ENCODE assay signal across 9 cellular contexts in the genomic region with DNA sequence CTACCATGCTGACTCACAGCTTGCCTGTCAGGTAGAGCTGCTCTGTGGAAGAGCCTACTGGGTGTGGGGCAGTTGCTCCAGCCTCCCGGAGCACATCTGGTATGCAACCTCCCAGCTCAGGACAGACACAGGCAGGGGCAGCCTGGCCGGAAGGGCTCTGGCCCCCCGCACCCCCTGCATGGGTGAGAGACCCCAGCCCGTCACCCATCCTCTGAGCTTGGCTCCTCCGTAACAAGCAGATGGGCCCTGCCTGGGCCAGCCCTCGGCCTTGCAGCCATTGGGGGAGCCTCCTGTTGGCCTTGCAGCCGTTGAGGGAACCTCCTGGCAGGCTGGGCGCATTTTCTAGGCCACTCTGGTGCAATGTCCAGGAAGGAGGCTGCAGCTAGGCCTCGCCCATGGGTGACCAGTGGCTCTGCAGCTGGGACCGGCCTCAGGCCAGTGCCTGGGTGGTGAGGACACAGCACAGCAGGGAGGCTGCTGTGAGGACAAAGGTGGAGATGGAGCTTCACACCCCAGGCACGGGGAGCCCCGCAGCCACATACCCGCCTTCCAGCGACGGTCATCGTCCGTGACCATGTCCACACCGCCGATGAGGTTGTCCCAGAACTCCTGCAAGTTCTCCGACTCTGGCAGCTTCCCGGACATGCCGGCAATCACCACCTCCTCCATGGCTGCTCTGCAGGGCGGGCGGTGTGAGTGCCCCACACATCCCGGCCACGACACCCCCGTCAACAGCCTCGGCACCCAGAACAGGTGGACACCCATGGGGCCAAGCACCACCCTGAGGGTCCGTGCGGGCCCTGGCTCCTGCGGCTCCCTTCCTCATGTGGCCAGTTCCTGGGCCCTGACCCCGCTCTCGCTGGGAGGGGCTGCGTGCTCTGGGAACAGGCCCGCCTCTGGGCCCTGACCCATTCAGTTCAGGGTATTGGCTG. TPM values are rescaled to one million over a fixed set of nuclear protein-coding genes. Genes with fewer than 3 reads are reported as not detected.
DNase-seq lines count a peak whose midpoint lies in the region; ATAC-seq, FAIRE-seq and TF ChIP-seq lines count a peak whose summit lies in the region.
"Had no signal": no experiment of that assay in that cellular context is flagged by ENCODE, and none has a peak within 500 bp of the region (broad histone marks: within the 10 kb centered on the region; RNA-seq: fewer than 3 reads in every experiment).

No MANE protein-coding gene starts in this region.

- in situ Hi-C loops in K562 (cut with MboI), result no loop called here

- CTCF ChIA-PET in A673 (lab: Charles Lee), result no interaction called here
- CTCF ChIA-PET in K562 (lab: Yijun Ruan, JAX; ENCODE audit: low intra/inter-chr PET ratio), result no interaction called here

- no peak overlapping the region for H3K9ac ChIP-seq in HUES48 (ENCODE audit: low read depth, low read length)
- peak overlapping the region; percentile 95 to 100 for H3K9ac ChIP-seq in K562 (ENCODE audit: insufficient read depth in 1 of 2, low read depth in 2 of 2, low read length in 2 of 2)

- TF ChIP-seq RAD21 in K562 (CRISPR knock-in tag; conservative IDR thresholded peaks at IDR 0.05 in 1 of 2, IDR thresholded peaks at IDR 0.05 in 1 of 2), result no peak

- WGBS in K562 (ENCODE audit: insufficient coverage, low coverage, missing lambda C conversion rate), result 67% methylated on average over 33 of the region's 35 CpGs
- WGBS in lung, 2 donors, result 88 to 93% methylated on average over 34 to 35 of the region's 35 CpGs

- TF ChIP-seq EP300 in K562 (IDR thresholded peaks at IDR 0.05; ENCODE audit: low read length), result no peak

- H3K27me3 ChIP-seq in A673 (replicated peaks; ENCODE audit: insufficient read depth, low read depth, low read length, poor library complexity) (no peaks in the 10 kb centered on the region), HUES48 (ENCODE audit: control insufficient read depth, insufficient read depth, low read length) (no peaks in the 10 kb centered on the region), K562 (ENCODE audit: control insufficient read depth in 2 of 2, insufficient read depth in 2 of 2, low read length in 2 of 2) (no peaks in the 10 kb centered on the region), lung (ENCODE audit: control insufficient read depth, insufficient read depth) (no peaks in the 10 kb centered on the region)

- DNase-seq in A673 (ENCODE audit: low spot score) (no peak), K562 (ENCODE audit: extremely low read depth in 1 of 4, low spot score in 3 of 4) (no peak), lung (ENCODE audit: low spot score) (no peak), NCI-H1417 (lab: John Stamatoyannopoulos, UW) (no peak), H4 (ENCODE audit: low spot score) (no peak), activated gamma-delta T cell treated with Interleukin-2 at 50 U/mL for 16 hours (no peak), NCI-H345 (lab: John Stamatoyannopoulos, UW) (no peak)
- DNase-seq: NCI-H1436 had no signal

- intact Hi-C loops in A673 (cut with micrococcal nuclease; ENCODE audit: unreplicated experiment), result loop anchor here (5.0 kb wide), 1 partner anchor 59 kb away; the partner anchor contains the start of gene DCXR
- intact Hi-C loops in K562 (cut with micrococcal nuclease), result loop anchor here (5.0 kb wide), 1 partner anchor 64 kb away; the partner anchor contains the start of gene RAC3

- TF ChIP-seq POLR2A in K562 (conservative IDR thresholded peaks at IDR 0.05), result peak; percentile 33; the same call in 1 of the 2 replicates

- H3K79me2 ChIP-seq in K562 (ENCODE audit: control insufficient read depth, insufficient read depth, low read length), result peaks cover 75% of the 10 kb centered on the region

- H3K4me3 ChIP-seq in A673 (ENCODE audit: low read depth, low read length, poor library complexity, severe bottlenecking) (peak overlapping the region; percentile 99), HUES48 (ENCODE audit: low read depth, low read length) (peak overlapping the region; percentile 82; the same call in 1 of the 2 replicates), K562 (peak overlapping the region; percentile 97), lung (peak overlapping the region; percentile 74)

- H3K9me3 ChIP-seq in A673 (ENCODE audit: low read depth, low read length, poor library complexity, severe bottlenecking), result no peaks in the 10 kb centered on the region
- no peaks in the 10 kb centered on the region for H3K9me3 ChIP-seq in HUES48 (ENCODE audit: control insufficient read depth, insufficient read depth, low read length)
- no peaks in the 10 kb centered on the region for H3K9me3 ChIP-seq in K562 (replicated peaks; ENCODE audit: control insufficient read depth, insufficient read depth, low read depth, low read length)
- H3K9me3 ChIP-seq in lung (ENCODE audit: control insufficient read depth in 2 of 2, insufficient read depth in 1 of 2, low read length in 1 of 2), result no peaks in the 10 kb centered on the region

- POLR2A ChIA-PET in A673 (lab: Charles Lee; ENCODE audit: low non-redundant PET), result no interaction called here
- POLR2A ChIA-PET in K562 (lab: Yijun Ruan, JAX), result interaction anchor here (0.6 to 2.0 kb wide), 11 partner anchors 10 to 1017 kb away, joined by 3 to 11 read pairs (median 5); no protein-coding TSS in a partner anchor

- no peak for FAIRE-seq in K562 (lab: Jason Lieb, UNC)

- ATAC-seq in K562 (no peak), lung (ENCODE audit: insufficient read depth, low FRiP score) (no peak)

- TF ChIP-seq CTCF in A673 (conservative IDR thresholded peaks at IDR 0.05; ENCODE audit: low read depth, low read length) (no peak), K562 (IDR thresholded peaks at IDR 0.05 in 2 of 3, conservative IDR thresholded peaks at IDR 0.05 in 1 of 3; ENCODE audit: insufficient read depth in 2 of 3, low read depth in 1 of 3, low read length in 3 of 3) (no peak), lung (IDR thresholded peaks at IDR 0.05; ENCODE audit: control extremely low read depth, extremely low read depth) (no peak)

- no peak overlapping the region for H2AFZ ChIP-seq in K562 (ENCODE audit: low read depth, low read length)

- H3K4me2 ChIP-seq in K562 (ENCODE audit: insufficient read depth, low read length), result peak overlapping the region; percentile 78

- H3K9me1 ChIP-seq in K562 (ENCODE audit: control insufficient read depth, insufficient read depth, low read length), result no peaks in the 10 kb centered on the region

- H3K36me3 ChIP-seq in A673 (ENCODE audit: insufficient read depth, low read length, poor library complexity, severe bottlenecking) (peaks cover 57% of the 10 kb centered on the region), HUES48 (ENCODE audit: control insufficient read depth, insufficient read depth, low read length) (peaks cover 47% of the 10 kb centered on the region), K562 (ENCODE audit: control insufficient read depth, insufficient read depth, low read length) (peaks cover 62% of the 10 kb centered on the region), lung (ENCODE audit: control insufficient read depth in 2 of 2, insufficient read depth in 2 of 2, low read length in 2 of 2) (peaks cover 0 to 45% of the 10 kb centered on the region in 2 donors)

- peaks cover 22% of the 10 kb centered on the region for H3K4me1 ChIP-seq in A673 (ENCODE audit: insufficient read depth, low read length, poor library complexity, severe bottlenecking)
- H3K4me1 ChIP-seq in HUES48 (ENCODE audit: control insufficient read depth, insufficient read depth, low read length), result peaks cover 16% of the 10 kb centered on the region; the same call in 1 of the 2 replicates
- H3K4me1 ChIP-seq in K562 (replicated peaks in 1 of 2; ENCODE audit: control insufficient read depth in 2 of 2, insufficient read depth in 2 of 2, low read length in 2 of 2), result peaks cover 25 to 89% of the 10 kb centered on the region in 2 experiments
- peaks cover 0 to 13% of the 10 kb centered on the region in 2 donors for H3K4me1 ChIP-seq in lung (ENCODE audit: control insufficient read depth in 2 of 2, insufficient read depth in 2 of 2, low read length in 2 of 2)

- H4K20me1 ChIP-seq in K562 (replicated peaks; ENCODE audit: control insufficient read depth, insufficient read depth, low read length), result peaks cover 34% of the 10 kb centered on the region

- BruUV-seq in A673 (replicated peaks; lab: Mats Ljungman, UMichigan) (no TSS peak), K562 (replicated peaks; lab: Mats Ljungman, UMichigan) (no TSS peak)

- peak overlapping the region; percentile 99 for H3K27ac ChIP-seq in A673 (ENCODE audit: low read depth, low read length, poor library complexity, severe bottlenecking)
- no peak overlapping the region for H3K27ac ChIP-seq in HUES48 (ENCODE audit: low read depth, low read length)
- H3K27ac ChIP-seq in K562 (ENCODE audit: extremely low read depth, low read depth, low read length), result peak overlapping the region; percentile 94
- peak overlapping the region in 1 of 2 donors; percentile 21 for H3K27ac ChIP-seq in lung (ENCODE audit: low read depth in 1 of 2, low read length in 1 of 2)

RNA-seq across cellular contexts. Expression of gene FASN, which starts 2.0 kb away (rescaled TPM):
- total RNA-seq in A673 (2021), result 591 and 676 TPM in 2 replicates
- 343 and 1,124 TPM in 2 replicates for total RNA-seq in K562 (2011; cell fraction: chromatin; rRNA removed; ENCODE audit: low replicate concordance)
- total RNA-seq in K562 (2011; cell fraction: nucleolus; rRNA removed), result 877 TPM in 2 replicates
- 433 and 475 TPM in 2 replicates for total RNA-seq in K562 (2011; cell fraction: nucleoplasm; rRNA removed)
- 214 and 239 TPM in 2 replicates for total RNA-seq in K562 (2014; rRNA removed)
- total RNA-seq in K562 (2014; rRNA removed; fragmentation: Illumina TruSeq; extraction: Trizol), result 11.2 and 13.9 TPM in 2 replicates
- 50.9 and 61.1 TPM in 2 replicates for total RNA-seq in K562 (2015; rRNA removed; fragmentation: Illumina TruSeq; extraction: Trizol)
- total RNA-seq in K562 (2021), result 605 and 663 TPM in 2 replicates
- 49.8 and 133 TPM in 2 replicates for polyA plus RNA-seq in K562 (2011; rRNA removed)
- polyA plus RNA-seq in K562 (2011; cell fraction: cytosol; rRNA removed), result 159 and 260 TPM in 2 replicates
- 627 and 766 TPM in 2 replicates for polyA plus RNA-seq in K562 (2011; cell fraction: nucleus; rRNA removed)
- 153 and 283 TPM in 2 replicates for polyA plus RNA-seq in K562 (2012)
- polyA plus RNA-seq in K562 (2014; fragmentation: Illumina TruSeq; extraction: Trizol), result 49.9 and 181 TPM in 2 replicates
- under 1 TPM; 0.15 to 0.20 TPM for polyA plus RNA-seq in K562 (2014; fragmentation: Nextera tagmentation; extraction: Ambion mirVana)
- 157 and 181 TPM in 2 replicates for polyA plus RNA-seq in K562 (2014; rRNA removed)
- 59.1 and 70.2 TPM in 2 replicates for polyA minus RNA-seq in K562 (2011; rRNA and poly(A)+ RNA removed)
- polyA minus RNA-seq in K562 (2011; cell fraction: cytosol; rRNA and poly(A)+ RNA removed), result 455 and 1,011 TPM in 2 replicates
- 200 and 251 TPM in 2 replicates for polyA minus RNA-seq in K562 (2011; cell fraction: nucleus; rRNA and poly(A)+ RNA removed)
- total RNA-seq in lung, result 100 to 1,000 TPM in 1 of 2 donors, 10 to 100 TPM in 1; 46.2 to 604 TPM
- polyA plus RNA-seq in lung, result 100 to 1,000 TPM; 166 to 258 TPM
- total RNA-seq in H4 (2014; rRNA removed; shearing (Covaris generic)), result 36.7 and 48.7 TPM in 2 replicates

RNA-seq across cellular contexts. Expression of gene DUS1L, which starts 30.4 kb away (rescaled TPM):
- 139 and 143 TPM in 2 replicates for total RNA-seq in A673 (2021)
- total RNA-seq in K562 (2011; cell fraction: chromatin; rRNA removed; ENCODE audit: low replicate concordance), result 125 and 499 TPM in 2 replicates
- 452 and 491 TPM in 2 replicates for total RNA-seq in K562 (2011; cell fraction: nucleolus; rRNA removed)
- 177 and 203 TPM in 2 replicates for total RNA-seq in K562 (2011; cell fraction: nucleoplasm; rRNA removed)
- 203 and 249 TPM in 2 replicates for total RNA-seq in K562 (2014; rRNA removed)
- 45.0 and 57.5 TPM in 2 replicates for total RNA-seq in K562 (2014; rRNA removed; fragmentation: Illumina TruSeq; extraction: Trizol)
- 83.1 and 83.9 TPM in 2 replicates for total RNA-seq in K562 (2015; rRNA removed; fragmentation: Illumina TruSeq; extraction: Trizol)
- total RNA-seq in K562 (2021), result 193 and 209 TPM in 2 replicates
- 60.1 and 77.0 TPM in 2 replicates for polyA plus RNA-seq in K562 (2011; rRNA removed)
- 62.4 and 118 TPM in 2 replicates for polyA plus RNA-seq in K562 (2011; cell fraction: cytosol; rRNA removed)
- polyA plus RNA-seq in K562 (2011; cell fraction: nucleus; rRNA removed), result 712 and 945 TPM in 2 replicates
- 123 and 178 TPM in 2 replicates for polyA plus RNA-seq in K562 (2012)
- 97.2 and 99.8 TPM in 2 replicates for polyA plus RNA-seq in K562 (2014; fragmentation: Illumina TruSeq; extraction: Trizol)
- polyA plus RNA-seq in K562 (2014; fragmentation: Nextera tagmentation; extraction: Ambion mirVana), result 10 to 100 TPM in 1 of 2 experiments, 1 to 10 TPM in 1; 7.8 to 11.3 TPM
- 201 and 210 TPM in 2 replicates for polyA plus RNA-seq in K562 (2014; rRNA removed)
- 17.2 and 22.2 TPM in 2 replicates for polyA minus RNA-seq in K562 (2011; rRNA and poly(A)+ RNA removed)
- 54.0 and 54.3 TPM in 2 replicates for polyA minus RNA-seq in K562 (2011; cell fraction: cytosol; rRNA and poly(A)+ RNA removed)
- 179 and 184 TPM in 2 replicates for polyA minus RNA-seq in K562 (2011; cell fraction: nucleus; rRNA and poly(A)+ RNA removed)
- 100 to 1,000 TPM in 1 of 2 donors, 10 to 100 TPM in 1; 40.0 to 117 TPM for total RNA-seq in lung
- 100 to 1,000 TPM in 1 of 2 donors, 10 to 100 TPM in 1; 82.8 to 179 TPM for polyA plus RNA-seq in lung
- total RNA-seq in H4 (2014; rRNA removed; shearing (Covaris generic)), result 44.9 and 64.5 TPM in 2 replicates

RNA-seq across cellular contexts. Expression of gene GPS1, which starts 44.3 kb away (rescaled TPM):
- total RNA-seq in A673 (2021), result 162 and 192 TPM in 2 replicates
- 57.5 and 207 TPM in 2 replicates for total RNA-seq in K562 (2011; cell fraction: chromatin; rRNA removed; ENCODE audit: low replicate concordance)
- total RNA-seq in K562 (2011; cell fraction: nucleolus; rRNA removed), result 178 and 205 TPM in 2 replicates
- total RNA-seq in K562 (2011; cell fraction: nucleoplasm; rRNA removed), result 87.8 and 88.8 TPM in 2 replicates
- 137 and 183 TPM in 2 replicates for total RNA-seq in K562 (2014; rRNA removed)
- total RNA-seq in K562 (2014; rRNA removed; fragmentation: Illumina TruSeq; extraction: Trizol), result 17.5 and 26.3 TPM in 2 replicates
- 69.9 and 72.5 TPM in 2 replicates for total RNA-seq in K562 (2015; rRNA removed; fragmentation: Illumina TruSeq; extraction: Trizol)
- total RNA-seq in K562 (2021), result 162 and 167 TPM in 2 replicates
- 57.0 and 88.5 TPM in 2 replicates for polyA plus RNA-seq in K562 (2011; rRNA removed)
- 94.2 and 226 TPM in 2 replicates for polyA plus RNA-seq in K562 (2011; cell fraction: cytosol; rRNA removed)
- polyA plus RNA-seq in K562 (2011; cell fraction: nucleus; rRNA removed), result 212 and 255 TPM in 2 replicates
- polyA plus RNA-seq in K562 (2012), result 103 and 115 TPM in 2 replicates
- polyA plus RNA-seq in K562 (2014; fragmentation: Illumina TruSeq; extraction: Trizol), result 74.5 and 111 TPM in 2 replicates
- polyA plus RNA-seq in K562 (2014; fragmentation: Nextera tagmentation; extraction: Ambion mirVana), result 10 to 100 TPM in 1 of 2 experiments, 1 to 10 TPM in 1; 3.1 to 13.4 TPM
- 112 and 123 TPM in 2 replicates for polyA plus RNA-seq in K562 (2014; rRNA removed)
- 31.9 and 46.4 TPM in 2 replicates for polyA minus RNA-seq in K562 (2011; rRNA and poly(A)+ RNA removed)
- 71.4 and 74.6 TPM in 2 replicates for polyA minus RNA-seq in K562 (2011; cell fraction: cytosol; rRNA and poly(A)+ RNA removed)
- polyA minus RNA-seq in K562 (2011; cell fraction: nucleus; rRNA and poly(A)+ RNA removed), result 72.3 and 75.2 TPM in 2 replicates
- total RNA-seq in lung, result 100 to 1,000 TPM in 1 of 2 donors, 10 to 100 TPM in 1; 71.0 to 102 TPM
- 10 to 100 TPM; 79.0 to 99.8 TPM for polyA plus RNA-seq in lung
- total RNA-seq in H4 (2014; rRNA removed; shearing (Covaris generic)), result 108 TPM in 2 replicates

RNA-seq across cellular contexts. Expression of gene RFNG, which starts 44.4 kb away (rescaled TPM):
- total RNA-seq in A673 (2021) (31.5 and 39.4 TPM in 2 replicates), K562 (2014; rRNA removed) (23.6 and 28.4 TPM in 2 replicates), K562 (2014; rRNA removed; fragmentation: Illumina TruSeq; extraction: Trizol) (6.5 and 9.5 TPM in 2 replicates), K562 (2015; rRNA removed; fragmentation: Illumina TruSeq; extraction: Trizol) (11.1 and 14.3 TPM in 2 replicates), K562 (2021) (26.9 and 30.2 TPM in 2 replicates), lung (10 to 100 TPM; 34.7 to 37.5 TPM)
- total RNA-seq in K562 (2011; cell fraction: chromatin; rRNA removed; ENCODE audit: low replicate concordance), result 23.1 and 61.7 TPM in 2 replicates
- 74.4 and 74.9 TPM in 2 replicates for total RNA-seq in K562 (2011; cell fraction: nucleolus; rRNA removed)
- 36.5 and 40.5 TPM in 2 replicates for total RNA-seq in K562 (2011; cell fraction: nucleoplasm; rRNA removed)
- polyA plus RNA-seq in K562 (2011; rRNA removed) (9.2 and 17.2 TPM in 2 replicates), K562 (2014; fragmentation: Illumina TruSeq; extraction: Trizol) (9.0 and 18.5 TPM in 2 replicates), K562 (2014; fragmentation: Nextera tagmentation; extraction: Ambion mirVana) (under 1 TPM; 0.32 to 0.66 TPM), K562 (2014; rRNA removed) (32.6 and 32.8 TPM in 2 replicates), lung (10 to 100 TPM; 29.1 to 38.2 TPM)
- 12.2 and 23.8 TPM in 2 replicates for polyA plus RNA-seq in K562 (2011; cell fraction: cytosol; rRNA removed)
- 144 and 164 TPM in 2 replicates for polyA plus RNA-seq in K562 (2011; cell fraction: nucleus; rRNA removed)
- polyA plus RNA-seq in K562 (2012), result 16.9 and 35.2 TPM in 2 replicates
- 2.0 TPM in 2 replicates for polyA minus RNA-seq in K562 (2011; rRNA and poly(A)+ RNA removed)
- polyA minus RNA-seq in K562 (2011; cell fraction: cytosol; rRNA and poly(A)+ RNA removed), result 11.7 and 13.1 TPM in 2 replicates
- 11.4 and 14.3 TPM in 2 replicates for polyA minus RNA-seq in K562 (2011; cell fraction: nucleus; rRNA and poly(A)+ RNA removed)
- total RNA-seq in H4 (2014; rRNA removed; shearing (Covaris generic)), result 9.1 and 9.9 TPM in 2 replicates

RNA-seq across cellular contexts. Expression of gene DCXR, which starts 58.5 kb away (rescaled TPM):
- 140 and 191 TPM in 2 replicates for total RNA-seq in A673 (2021)
- total RNA-seq in K562 (2011; cell fraction: chromatin; rRNA removed; ENCODE audit: low replicate concordance), result 78.8 and 254 TPM in 2 replicates
- 329 and 354 TPM in 2 replicates for total RNA-seq in K562 (2011; cell fraction: nucleolus; rRNA removed)
- 133 and 150 TPM in 2 replicates for total RNA-seq in K562 (2011; cell fraction: nucleoplasm; rRNA removed)
- total RNA-seq in K562 (2014; rRNA removed), result 165 and 194 TPM in 2 replicates
- 41.1 and 66.0 TPM in 2 replicates for total RNA-seq in K562 (2014; rRNA removed; fragmentation: Illumina TruSeq; extraction: Trizol)
- 76.0 and 90.0 TPM in 2 replicates for total RNA-seq in K562 (2015; rRNA removed; fragmentation: Illumina TruSeq; extraction: Trizol)
- 235 and 256 TPM in 2 replicates for total RNA-seq in K562 (2021)
- 156 and 201 TPM in 2 replicates for polyA plus RNA-seq in K562 (2011; rRNA removed)
- 404 and 845 TPM in 2 replicates for polyA plus RNA-seq in K562 (2011; cell fraction: cytosol; rRNA removed)
- polyA plus RNA-seq in K562 (2011; cell fraction: nucleus; rRNA removed), result 611 and 714 TPM in 2 replicates
- polyA plus RNA-seq in K562 (2012), result 229 and 244 TPM in 2 replicates
- 243 and 274 TPM in 2 replicates for polyA plus RNA-seq in K562 (2014; fragmentation: Illumina TruSeq; extraction: Trizol)
- polyA plus RNA-seq in K562 (2014; fragmentation: Nextera tagmentation; extraction: Ambion mirVana), result 10 to 100 TPM; 21.3 to 50.3 TPM
- 229 and 261 TPM in 2 replicates for polyA plus RNA-seq in K562 (2014; rRNA removed)
- polyA minus RNA-seq in K562 (2011; rRNA and poly(A)+ RNA removed), result 34.8 and 73.6 TPM in 2 replicates
- polyA minus RNA-seq in K562 (2011; cell fraction: cytosol; rRNA and poly(A)+ RNA removed), result 67.3 and 81.5 TPM in 2 replicates
- polyA minus RNA-seq in K562 (2011; cell fraction: nucleus; rRNA and poly(A)+ RNA removed), result 104 and 111 TPM in 2 replicates
- total RNA-seq in lung, result 100 to 1,000 TPM in 1 of 2 donors, 10 to 100 TPM in 1; 41.6 to 218 TPM
- 100 to 1,000 TPM; 193 to 246 TPM for polyA plus RNA-seq in lung
- total RNA-seq in H4 (2014; rRNA removed; shearing (Covaris generic)), result 99.5 and 107 TPM in 2 replicates
